ENCODE assay signal across 16 cellular contexts in genomic region chr11:66107600-66108151, GRCh38. TPM values are rescaled to one million over a fixed set of nuclear protein-coding genes. Genes with fewer than 3 reads are reported as not detected.
DNase-seq lines count a peak whose midpoint lies in the region; ATAC-seq and TF ChIP-seq lines count a peak whose summit lies in the region.
"Had no signal": no experiment of that assay in that cellular context is flagged by ENCODE, and none has a peak within 500 bp of the region (broad histone marks: within the 10 kb centered on the region; RNA-seq: fewer than 3 reads in every experiment).

No MANE protein-coding gene starts in this region.

- TF ChIP-seq CTCF in Caco-2 (IDR thresholded peaks at IDR 0.05; ENCODE audit: insufficient read depth in 1 of 2, low read depth in 1 of 2, low read length in 1 of 2, severe bottlenecking in 1 of 2, unreplicated experiment in 1 of 2), result no peak
- no peak for TF ChIP-seq CTCF in HFFc6 (IDR thresholded peaks at IDR 0.05)
- no peak for TF ChIP-seq CTCF in osteocyte (IDR thresholded peaks at IDR 0.05)
- TF ChIP-seq CTCF in nephron progenitor cell (IDR thresholded peaks at IDR 0.05), result no peak

- H3K4me3 Mint-ChIP-seq in Caco-2 (ENCODE audit: unreplicated experiment), result peak overlapping the region; percentile 15
- H3K4me3 Mint-ChIP-seq in HFFc6, result peak overlapping the region; percentile 53
- H3K4me3 Mint-ChIP-seq in activated naive CD8-positive, alpha-beta T cell treated with anti-CD3 and anti-CD28 coated beads, Interleukin-2, amount 10 ng/mL, durations not matched to agents 7 days and 5 days, result peak overlapping the region; percentile 51
- H3K4me3 Mint-ChIP-seq in osteocyte (ENCODE audit: unreplicated experiment), result no peak overlapping the region
- H3K4me3 Mint-ChIP-seq in nephron progenitor cell, result no peak overlapping the region

- H3K4me1 ChIP-seq in Caco-2, result peaks cover 31% of the 10 kb centered on the region

- POLR2A ChIA-PET in Caco-2 (lab: Charles Lee), result interaction anchor here (0.5 kb wide), 1 partner anchor 107 kb away, joined by 3 read pairs; no protein-coding TSS in a partner anchor
- POLR2A ChIA-PET in activated naive CD8-positive, alpha-beta T cell treated with anti-CD3 and anti-CD28 coated beads, Interleukin-2, amount 10 ng/mL, durations not matched to agents 7 days and 5 days (lab: Charles Lee), result interaction anchor here (3.7 kb wide), 1 partner anchor 8 kb away, joined by 18 read pairs; no protein-coding TSS in a partner anchor

- peak; percentile 57 for ATAC-seq in activated naive CD8-positive, alpha-beta T cell treated with anti-CD3 and anti-CD28 coated beads, Interleukin-2, amount 10 ng/mL, durations not matched to agents 7 days and 5 days (ENCODE audit: low read depth)

- DNase-seq in Caco-2 (no peak), HFFc6 (no peak), osteocyte (ENCODE audit: extremely low spot score, unreplicated experiment) (peak; percentile 7), nephron progenitor cell (no peak), T1000 (lab: John Stamatoyannopoulos, UW) (no peak), activated gamma-delta T cell treated with Interleukin-2 at 50 U/mL for 16 hours (no peak)
- no peak for DNase-seq in activated naive CD8-positive, alpha-beta T cell treated with anti-CD3 and anti-CD28 coated beads, Interleukin-2, amount 10 ng/mL, durations not matched to agents 7 days and 5 days
- DNase-seq: activated CD4-positive, alpha-beta T cell treated with anti-CD3 and anti-CD28 coated beads, Interleukin-2, amount 50 U/mL, for 1 hour; GF-D8; heart left ventricle; NCI-H1694 treated with DMSO at 0.1 percent for 48 hours; NCI-H526 treated with DMSO at 0.1 percent for 48 hours; retina had no signal

- H3K4me3 ChIP-seq in Caco-2 (ENCODE audit: low read depth, low read length), result no peak overlapping the region
- H3K4me3 ChIP-seq: HAP-1, heart left ventricle, vagina had no signal

- no peaks in the 10 kb centered on the region for H3K27me3 ChIP-seq in Caco-2 (replicated peaks; ENCODE audit: control insufficient read depth, insufficient read depth, low read length)
- H3K27me3 ChIP-seq: heart left ventricle, vagina had no signal

- no peaks in the 10 kb centered on the region for H3K36me3 ChIP-seq in Caco-2 (ENCODE audit: control insufficient read depth, insufficient read depth, low read length)
- H3K36me3 ChIP-seq: HAP-1, vagina had no signal

- no peaks in the 10 kb centered on the region for H3K9me3 Mint-ChIP-seq in Caco-2 (ENCODE audit: unreplicated experiment)
- no peaks in the 10 kb centered on the region for H3K9me3 Mint-ChIP-seq in HFFc6
- no peaks in the 10 kb centered on the region for H3K9me3 Mint-ChIP-seq in activated naive CD8-positive, alpha-beta T cell treated with anti-CD3 and anti-CD28 coated beads, Interleukin-2, amount 10 ng/mL, durations not matched to agents 7 days and 5 days
- no peaks in the 10 kb centered on the region for H3K9me3 Mint-ChIP-seq in osteocyte (ENCODE audit: unreplicated experiment)
- no peaks in the 10 kb centered on the region for H3K9me3 Mint-ChIP-seq in nephron progenitor cell

- H3K36me3 Mint-ChIP-seq in Caco-2 (ENCODE audit: insufficient read depth, unreplicated experiment) (peaks cover 7% of the 10 kb centered on the region), HFFc6 (ENCODE audit: low read depth) (peaks cover 19% of the 10 kb centered on the region), osteocyte (ENCODE audit: unreplicated experiment) (peaks cover 8% of the 10 kb centered on the region), nephron progenitor cell (ENCODE audit: low read depth) (peaks cover 7% of the 10 kb centered on the region)
- peaks cover 37% of the 10 kb centered on the region for H3K36me3 Mint-ChIP-seq in activated naive CD8-positive, alpha-beta T cell treated with anti-CD3 and anti-CD28 coated beads, Interleukin-2, amount 10 ng/mL, durations not matched to agents 7 days and 5 days

- TSS peak; percentile 87 for BruUV-seq in Caco-2 (replicated peaks; lab: Mats Ljungman, UMichigan)

- CTCF ChIA-PET in Caco-2 (lab: Charles Lee), result no interaction called here

- intact Hi-C loops in Caco-2 (cut with micrococcal nuclease; ENCODE audit: unreplicated experiment), result no loop called here

- H3K4me1 Mint-ChIP-seq in Caco-2 (ENCODE audit: low read depth, unreplicated experiment) (peaks cover 31% of the 10 kb centered on the region), HFFc6 (ENCODE audit: low read depth) (peaks cover 89% of the 10 kb centered on the region), osteocyte (ENCODE audit: unreplicated experiment) (peaks cover 22% of the 10 kb centered on the region), nephron progenitor cell (peaks cover 31% of the 10 kb centered on the region)
- H3K4me1 Mint-ChIP-seq in activated naive CD8-positive, alpha-beta T cell treated with anti-CD3 and anti-CD28 coated beads, Interleukin-2, amount 10 ng/mL, durations not matched to agents 7 days and 5 days, result peaks cover 70% of the 10 kb centered on the region

- H3K27me3 Mint-ChIP-seq in Caco-2 (ENCODE audit: insufficient read depth, unreplicated experiment), result no peaks in the 10 kb centered on the region
- H3K27me3 Mint-ChIP-seq in HFFc6 (ENCODE audit: insufficient read depth), result no peaks in the 10 kb centered on the region; the same call in 1 of the 2 replicates
- H3K27me3 Mint-ChIP-seq in activated naive CD8-positive, alpha-beta T cell treated with anti-CD3 and anti-CD28 coated beads, Interleukin-2, amount 10 ng/mL, durations not matched to agents 7 days and 5 days, result no peaks in the 10 kb centered on the region
- H3K27me3 Mint-ChIP-seq in osteocyte (ENCODE audit: unreplicated experiment), result no peaks in the 10 kb centered on the region
- peaks cover 3% of the 10 kb centered on the region for H3K27me3 Mint-ChIP-seq in nephron progenitor cell (ENCODE audit: low read depth, poor library complexity)

- H3K9me3 ChIP-seq in Caco-2, result no peaks in the 10 kb centered on the region
- H3K9me3 ChIP-seq: HAP-1, heart left ventricle, vagina had no signal

- H3K27ac Mint-ChIP-seq in Caco-2 (ENCODE audit: unreplicated experiment), result peak overlapping the region; percentile 29
- peak overlapping the region; percentile 82 for H3K27ac Mint-ChIP-seq in HFFc6
- H3K27ac Mint-ChIP-seq in activated naive CD8-positive, alpha-beta T cell treated with anti-CD3 and anti-CD28 coated beads, Interleukin-2, amount 10 ng/mL, durations not matched to agents 7 days and 5 days, result peak overlapping the region; percentile 77
- H3K27ac Mint-ChIP-seq in osteocyte (ENCODE audit: unreplicated experiment), result no peak overlapping the region
- H3K27ac Mint-ChIP-seq in nephron progenitor cell, result no peak overlapping the region

RNA-seq across cellular contexts. Expression of gene PACS1, which starts 37.6 kb away (rescaled TPM):
- total RNA-seq in Caco-2 (2022), result 82.2 and 95.2 TPM in 2 replicates
- total RNA-seq in HFFc6 (2021; fragmentation: NEBNext Ultra II Directional; extraction: Animal tissue kit (Norgen Biotek cat#: 25700)), result 100 to 1,000 TPM in 2 of 6 experiments, 10 to 100 TPM in 4; 82.8 to 114 (median 91.8) TPM
- total RNA-seq in activated naive CD8-positive, alpha-beta T cell treated with anti-CD3 and anti-CD28 coated beads, Interleukin-2, amount 10 ng/mL, durations not matched to agents 7 days and 5 days, result 100 to 1,000 TPM; 138 to 162 TPM
- 83.8 and 84.9 TPM in 2 replicates for total RNA-seq in osteocyte

RNA-seq across cellular contexts. Expression of gene SF3B2, which starts 55.5 kb away (rescaled TPM):
- total RNA-seq in Caco-2 (2022) (224 and 225 TPM in 2 replicates), osteocyte (193 and 198 TPM in 2 replicates)
- 100 to 1,000 TPM; 199 to 240 (median 222) TPM for total RNA-seq in HFFc6 (2021; fragmentation: NEBNext Ultra II Directional; extraction: Animal tissue kit (Norgen Biotek cat#: 25700))
- total RNA-seq in activated naive CD8-positive, alpha-beta T cell treated with anti-CD3 and anti-CD28 coated beads, Interleukin-2, amount 10 ng/mL, durations not matched to agents 7 days and 5 days, result 100 to 1,000 TPM; 231 to 246 TPM

RNA-seq across cellular contexts. Expression of gene GAL3ST3, which starts 58.7 kb away (rescaled TPM):
- total RNA-seq in Caco-2 (2022) (not detected in 2 replicates), osteocyte (0.71 and 0.94 TPM in 2 replicates)
- total RNA-seq in HFFc6 (2021; fragmentation: NEBNext Ultra II Directional; extraction: Animal tissue kit (Norgen Biotek cat#: 25700)), result under 1 TPM in 1 of 6 experiments, not detected in 5; 0.14 TPM
- under 1 TPM; 0.14 to 0.44 TPM for total RNA-seq in activated naive CD8-positive, alpha-beta T cell treated with anti-CD3 and anti-CD28 coated beads, Interleukin-2, amount 10 ng/mL, durations not matched to agents 7 days and 5 days
- total RNA-seq: LHCN-M2, vagina had no signal

Comparison
In these comparisons a context has a peak if more than half of its experiments do, and no peak if none do; other contexts are left out.
1. H3K27ac Mint-ChIP-seq: peak in Caco-2 (single experiment), HFFc6 (single experiment) and activated naive CD8-positive, alpha-beta T cell treated with anti-CD3 and anti-CD28 coated beads, Interleukin-2, amount 10 ng/mL, durations not matched to agents 7 days and 5 days (single experiment); none in osteocyte (single experiment) and nephron progenitor cell (single experiment).
2. H3K4me3 Mint-ChIP-seq: peak in Caco-2 (single experiment), HFFc6 (single experiment) and activated naive CD8-positive, alpha-beta T cell treated with anti-CD3 and anti-CD28 coated beads, Interleukin-2, amount 10 ng/mL, durations not matched to agents 7 days and 5 days (single experiment); none in osteocyte (single experiment) and nephron progenitor cell (single experiment).